Comparison of ENCODE assay signal across 10 cellular contexts in genomic region chr9:33197753-33198152, GRCh38. TPM values are rescaled to one million over a fixed set of nuclear protein-coding genes. Genes with fewer than 3 reads are reported as not detected.
"Had no signal": no experiment of that assay in that cellular context is flagged by ENCODE, and none has a peak within 500 bp of the region (broad histone marks: within the 10 kb centered on the region; RNA-seq: fewer than 3 reads in every experiment).

No MANE protein-coding gene starts in this region.

RNA-seq across cellular contexts. Expression of gene SPINK4, which starts 42.2 kb away (rescaled TPM):
- total RNA-seq: activated CD4-positive, alpha-beta T cell treated with anti-CD3 and anti-CD28 coated beads, Interleukin-2, amount 10 ng/mL, durations not matched to agents 7 days and 5 days; activated naive CD4-positive, alpha-beta T cell treated with anti-CD3 and anti-CD28 coated beads, Interleukin-2, amount 50 U/mL, for 72 hours; activated T-cell treated with anti-CD3 and anti-CD28 coated beads, Interleukin-2, amount 50 U/mL, for 72 hours; glomerular endothelial cell; kidney epithelial cell; left ventricle myocardium superior; mesenteric fat pad; ovary; upper lobe of right lung had no signal
- polyA plus RNA-seq: neural cell, ovary had no signal
